Comparison of ENCODE assay signal across 11 cellular contexts in genomic region chr11:115930886-115931537, GRCh38.
A peak's percentile ranks its signal among the peaks of the same experiment; 100 is the strongest.
DNase-seq lines count a peak whose midpoint lies in the region; ATAC-seq and TF ChIP-seq lines count a peak whose summit lies in the region.
"Had no signal": no experiment of that assay in that cellular context is flagged by ENCODE, and none has a peak within 500 bp of the region (broad histone marks: within the 10 kb centered on the region; RNA-seq: fewer than 3 reads in every experiment).

No MANE protein-coding gene starts in this region.

- H3K27ac ChIP-seq in mesenchymal stem cell (ENCODE audit: low read length, poor library complexity, severe bottlenecking) (peak overlapping the region; percentile 24), A673 (ENCODE audit: low read depth, low read length, poor library complexity, severe bottlenecking) (no peak overlapping the region)
- H3K27ac ChIP-seq: vagina had no signal

- TF ChIP-seq CTCF in A673 (conservative IDR thresholded peaks at IDR 0.05; ENCODE audit: low read depth, low read length), result no peak

- CTCF ChIA-PET in A673 (lab: Charles Lee), result interaction anchor here (0.7 kb wide), 1 partner anchor 596 kb away, joined by 3 read pairs; no protein-coding TSS in a partner anchor

- no TSS peak for BruUV-seq in A673 (replicated peaks; lab: Mats Ljungman, UMichigan)

- ATAC-seq in GM18858 (IDR thresholded peaks at IDR 0.05; ENCODE audit: unreplicated experiment) (peak; percentile 26), HG02642 (IDR thresholded peaks at IDR 0.05; ENCODE audit: poor library complexity, unreplicated experiment) (peak; percentile 42)

- no peak overlapping the region for H3K4me3 ChIP-seq in mesenchymal stem cell (ENCODE audit: insufficient read depth in 1 of 2, low read depth in 1 of 2, low read length in 2 of 2)
- H3K4me3 ChIP-seq in A673 (ENCODE audit: low read depth, low read length, poor library complexity, severe bottlenecking), result no peak overlapping the region
- H3K4me3 ChIP-seq: vagina had no signal

- no peaks in the 10 kb centered on the region for H3K79me1 ChIP-seq in mesenchymal stem cell (replicated peaks; ENCODE audit: low read length, poor library complexity, severe bottlenecking)

- H4K8ac ChIP-seq in mesenchymal stem cell (ENCODE audit: low read length), result no peak overlapping the region

- H3K27me3 ChIP-seq in mesenchymal stem cell (ENCODE audit: control insufficient read depth in 1 of 2, insufficient read depth in 1 of 2, low read length in 2 of 2) (peaks cover 0 to 78% of the 10 kb centered on the region in 2 experiments), A673 (replicated peaks; ENCODE audit: insufficient read depth, low read depth, low read length, poor library complexity) (no peaks in the 10 kb centered on the region)
- H3K27me3 ChIP-seq: vagina had no signal

- intact Hi-C loops in A673 (cut with micrococcal nuclease; ENCODE audit: unreplicated experiment), result no loop called here
- intact Hi-C loops in posterior vena cava (cut with DNase I), result no loop called here

- H3K36me3 ChIP-seq in mesenchymal stem cell (ENCODE audit: control insufficient read depth in 1 of 2, insufficient read depth in 2 of 2, low read depth in 1 of 2, low read length in 2 of 2) (no peaks in the 10 kb centered on the region), A673 (ENCODE audit: insufficient read depth, low read length, poor library complexity, severe bottlenecking) (no peaks in the 10 kb centered on the region)
- H3K36me3 ChIP-seq: vagina had no signal

- H2BK5ac ChIP-seq in mesenchymal stem cell (ENCODE audit: low read depth, low read length, poor library complexity, severe bottlenecking), result no peak overlapping the region

- no peak overlapping the region for H4K91ac ChIP-seq in mesenchymal stem cell (ENCODE audit: low read length)

- WGBS in mesenchymal stem cell, result no CpG with 5 or more reads among the region's 3 CpGs

- no peak overlapping the region for H3K23ac ChIP-seq in mesenchymal stem cell (ENCODE audit: low read length in 2 of 2)

- no peak overlapping the region for H2AFZ ChIP-seq in mesenchymal stem cell (ENCODE audit: low read depth, low read length)

- no peak overlapping the region for H3K14ac ChIP-seq in mesenchymal stem cell (ENCODE audit: low read length in 2 of 2)

- H2BK120ac ChIP-seq in mesenchymal stem cell (ENCODE audit: low read depth, low read length), result no peak overlapping the region

- H3K4me2 ChIP-seq in mesenchymal stem cell (ENCODE audit: low read length, poor library complexity, severe bottlenecking), result no peak overlapping the region

- no peaks in the 10 kb centered on the region for H3K9me3 ChIP-seq in mesenchymal stem cell (ENCODE audit: control insufficient read depth, low read length)
- H3K9me3 ChIP-seq in A673 (ENCODE audit: low read depth, low read length, poor library complexity, severe bottlenecking), result no peaks in the 10 kb centered on the region
- H3K9me3 ChIP-seq: vagina had no signal

- H2BK12ac ChIP-seq in mesenchymal stem cell (ENCODE audit: low read length in 2 of 2), result no peak overlapping the region

- no peak overlapping the region for H3K9ac ChIP-seq in mesenchymal stem cell (ENCODE audit: low read length)

- DNase-seq in NCI-H748 (lab: John Stamatoyannopoulos, UW; ENCODE audit: unreplicated experiment), result peak; percentile 57
- no peak for DNase-seq in mesenchymal stem cell
- DNase-seq in activated CD4-positive, alpha-beta T cell treated with anti-CD3 and anti-CD28 coated beads for 48 hours, result no peak
- no peak for DNase-seq in A673 (ENCODE audit: low spot score)
- no peak for DNase-seq in mesenteric fat pad (ENCODE audit: low spot score)
- DNase-seq in posterior vena cava (ENCODE audit: low spot score), result no peak
- DNase-seq: DMS79; stimulated activated CD4-positive, alpha-beta T cell treated with anti-CD3 and anti-CD28 coated beads, Interleukin-4, amount 100 ng/mL, for 24 hours had no signal

- no peak overlapping the region for H2AK5ac ChIP-seq in mesenchymal stem cell (ENCODE audit: low read length, severe bottlenecking)

- no peak overlapping the region for H3K18ac ChIP-seq in mesenchymal stem cell (ENCODE audit: low read depth in 1 of 2, low read length in 2 of 2)

- H3K4me1 ChIP-seq in mesenchymal stem cell (ENCODE audit: control insufficient read depth, insufficient read depth, low read depth, low read length), result peaks cover 14% of the 10 kb centered on the region
- no peaks in the 10 kb centered on the region for H3K4me1 ChIP-seq in A673 (ENCODE audit: insufficient read depth, low read length, poor library complexity, severe bottlenecking)
- H3K4me1 ChIP-seq: vagina had no signal

- no peak overlapping the region for H2BK15ac ChIP-seq in mesenchymal stem cell (ENCODE audit: low read depth, poor library complexity, severe bottlenecking)

- H3K4ac ChIP-seq in mesenchymal stem cell (ENCODE audit: low read depth in 1 of 2, low read length in 2 of 2), result no peak overlapping the region

- POLR2A ChIA-PET in A673 (lab: Charles Lee; ENCODE audit: low non-redundant PET), result no interaction called here
